In genomic region chr21:15172963-15173362, GRCh38 we compare ENCODE assay signal across 19 cellular contexts.
DNase-seq lines count a peak whose midpoint lies in the region; ATAC-seq and TF ChIP-seq lines count a peak whose summit lies in the region.
"Had no signal": no experiment of that assay in that cellular context is flagged by ENCODE, and none has a peak within 500 bp of the region (broad histone marks: within the 10 kb centered on the region; RNA-seq: fewer than 3 reads in every experiment).

No MANE protein-coding gene starts in this region.

- H3K79me2 ChIP-seq in PC-3 (ENCODE audit: low read length) = no peaks in the 10 kb centered on the region

- intact Hi-C loops in PC-3 (cut with micrococcal nuclease) (loop anchor here (5.0 kb wide), 1 partner anchor 81 kb away; no protein-coding TSS in a partner anchor), right lobe of liver (cut with DNase I) (no loop called here), A673 (cut with micrococcal nuclease; ENCODE audit: unreplicated experiment) (no loop called here)

- no TSS peak for BruUV-seq in PC-3 (replicated peaks; lab: Mats Ljungman, UMichigan)
- no TSS peak for BruUV-seq in A673 (replicated peaks; lab: Mats Ljungman, UMichigan)

- WGBS in right lobe of liver (ENCODE audit: insufficient coverage, low coverage, low lambda C conversion rate, missing lambda C conversion rate) = 16% methylated on average over 3 of the region's 3 CpGs

- H3K36me3 ChIP-seq in PC-3 (ENCODE audit: low read depth, low read length) (no peaks in the 10 kb centered on the region), right lobe of liver (no peaks in the 10 kb centered on the region), A673 (ENCODE audit: insufficient read depth, low read length, poor library complexity, severe bottlenecking) (no peaks in the 10 kb centered on the region)
- H3K36me3 ChIP-seq: BLaER1 treated with 17β-estradiol and CSF1 and Interleukin-3, amounts not matched to agents 10 nM and 100 nM had no signal

- ATAC-seq in PC-3 (no peak), left lobe of liver (peak; percentile 64), right lobe of liver (peak in 3 of 4 donors; percentile 32 to 64 (median 61)), HG02852 (IDR thresholded peaks at IDR 0.05; ENCODE audit: unreplicated experiment) (no peak)
- ATAC-seq: A549; CD8-positive, alpha-beta T cell; GM12878 had no signal

- H3F3A ChIP-seq in PC-3 (ENCODE audit: low read length, unreplicated experiment) = no peaks in the 10 kb centered on the region

- H3K4me2 ChIP-seq in PC-3 (ENCODE audit: low read length) = no peak overlapping the region
- H3K4me2 ChIP-seq: A549; BLaER1 treated with 17β-estradiol and CSF1 and Interleukin-3, amounts not matched to agents 10 nM and 100 nM had no signal

- no peak overlapping the region for H3K9ac ChIP-seq in PC-3 (ENCODE audit: low read length)
- H3K9ac ChIP-seq: BLaER1 treated with 17β-estradiol and CSF1 and Interleukin-3, amounts not matched to agents 10 nM and 100 nM had no signal

- H3K4me3 ChIP-seq in PC-3 (ENCODE audit: low read length) = no peak overlapping the region
- H3K4me3 ChIP-seq in right lobe of liver = no peak overlapping the region
- H3K4me3 ChIP-seq in A673 (ENCODE audit: low read depth, low read length, poor library complexity, severe bottlenecking) = no peak overlapping the region
- H3K4me3 ChIP-seq: A549; BLaER1 treated with 17β-estradiol and CSF1 and Interleukin-3, amounts not matched to agents 10 nM and 100 nM; GM12878 had no signal

- H3K9me2 ChIP-seq in PC-3 (replicated peaks; ENCODE audit: low read length) = no peaks in the 10 kb centered on the region

- H3K4me1 ChIP-seq in PC-3 (ENCODE audit: insufficient read depth, low read length) (no peaks in the 10 kb centered on the region), right lobe of liver (peaks cover 0 to 12% (median 0%) of the 10 kb centered on the region in 4 donors), A673 (ENCODE audit: insufficient read depth, low read length, poor library complexity, severe bottlenecking) (no peaks in the 10 kb centered on the region)
- H3K4me1 ChIP-seq: A549; BLaER1 treated with 17β-estradiol and CSF1 and Interleukin-3, amounts not matched to agents 10 nM and 100 nM had no signal

- POLR2A ChIA-PET in PC-3 (lab: Charles Lee; ENCODE audit: unreplicated experiment) = no interaction called here
- POLR2A ChIA-PET in A673 (lab: Charles Lee; ENCODE audit: low non-redundant PET) = no interaction called here

- H3K9me3 ChIP-seq in PC-3 (ENCODE audit: low read length) (no peaks in the 10 kb centered on the region), right lobe of liver (no peaks in the 10 kb centered on the region), A673 (ENCODE audit: low read depth, low read length, poor library complexity, severe bottlenecking) (no peaks in the 10 kb centered on the region)
- H3K9me3 ChIP-seq: A549, Caco-2 had no signal

- TF ChIP-seq CTCF in PC-3 (conservative IDR thresholded peaks at IDR 0.05; ENCODE audit: low read depth, low read length) (no peak), right lobe of liver (IDR thresholded peaks at IDR 0.05) (no peak), GM10266 (IDR thresholded peaks at IDR 0.05; ENCODE audit: control insufficient read depth, insufficient read depth, low read depth, missing control alignments) (no peak), A673 (conservative IDR thresholded peaks at IDR 0.05; ENCODE audit: low read depth, low read length) (no peak)

- peak overlapping the region; percentile 16; the same call in 1 of the 2 replicates for H2AFZ ChIP-seq in PC-3 (ENCODE audit: low read length)

- no peak for TF ChIP-seq POLR2A in right lobe of liver (IDR thresholded peaks at IDR 0.05)

- CTCF ChIA-PET in PC-3 (lab: Charles Lee) (no interaction called here), A673 (lab: Charles Lee) (no interaction called here)

- no peaks in the 10 kb centered on the region for H4K20me1 ChIP-seq in PC-3 (ENCODE audit: low read length)
- H4K20me1 ChIP-seq: BLaER1 treated with 17β-estradiol and CSF1 and Interleukin-3, amounts not matched to agents 10 nM and 100 nM had no signal

- no peak for DNase-seq in PC-3
- no peak for DNase-seq in left lobe of liver (ENCODE audit: low spot score)
- no peak for DNase-seq in right lobe of liver
- DNase-seq in GM10266 (ENCODE audit: extremely low spot score) = no peak
- DNase-seq in A673 (ENCODE audit: low spot score) = no peak
- DNase-seq: ACHN; AML-193; Caco-2; Calu3; CD4-positive, alpha-beta T cell; CD8-positive, alpha-beta T cell; DMS79 treated with DMSO at 0.1 percent for 48 hours; GF-D8 had no signal

- no peak overlapping the region for H3K27ac ChIP-seq in PC-3 (ENCODE audit: low read length)
- no peak overlapping the region for H3K27ac ChIP-seq in right lobe of liver
- H3K27ac ChIP-seq in A673 (ENCODE audit: low read depth, low read length, poor library complexity, severe bottlenecking) = no peak overlapping the region
- H3K27ac ChIP-seq: 22Rv1; A549; BLaER1 treated with 17β-estradiol and CSF1 and Interleukin-3, amounts not matched to agents 10 nM and 100 nM; C4-2B had no signal

- H3K27me3 ChIP-seq in PC-3 (ENCODE audit: low read length) (no peaks in the 10 kb centered on the region), right lobe of liver (no peaks in the 10 kb centered on the region), A673 (replicated peaks; ENCODE audit: insufficient read depth, low read depth, low read length, poor library complexity) (no peaks in the 10 kb centered on the region)
- H3K27me3 ChIP-seq: BLaER1 treated with 17β-estradiol and CSF1 and Interleukin-3, amounts not matched to agents 10 nM and 100 nM had no signal

Comparison
In these comparisons a context has a peak if more than half of its experiments do, and no peak if none do; other contexts are left out.
1. ATAC-seq: peak in left lobe of liver (single experiment) and right lobe of liver (3 of 4); none in PC-3 (single experiment) and HG02852 (single experiment).